ENCODE assay signal across 8 cellular contexts in genomic region chr4:98657531-98658286, GRCh38. TPM values are rescaled to one million over a fixed set of nuclear protein-coding genes. Genes with fewer than 3 reads are reported as not detected.
DNase-seq lines count a peak whose midpoint lies in the region; ATAC-seq and TF ChIP-seq lines count a peak whose summit lies in the region.

No MANE protein-coding gene starts in this region.

- DNase-seq in NCI-H2081 (lab: John Stamatoyannopoulos, UW) (peak; percentile 26 to 54), NCI-H2081 treated with DMSO at 0.1 percent for 48 hours (lab: John Stamatoyannopoulos, UW) (no peak), NCI-H82 treated with DMSO at 0.1 percent for 48 hours (lab: John Stamatoyannopoulos, UW; ENCODE audit: unreplicated experiment) (peak; percentile 71), fibroblast of villous mesenchyme (ENCODE audit: low read depth) (peak; percentile 80), neural progenitor cell (ENCODE audit: low spot score) (peak; percentile 72), upper lobe of left lung (peak; percentile 25 to 59)
- peak; percentile 33 for DNase-seq in activated effector memory CD4-positive, alpha-beta T cell treated with Interleukin-2 at 50 U/mL for 16 hours

- TF ChIP-seq POLR2A in upper lobe of left lung (IDR thresholded peaks at IDR 0.05), result no peak

- H3K27me3 ChIP-seq in neural progenitor cell, result peaks cover 20% of the 10 kb centered on the region
- H3K27me3 ChIP-seq in upper lobe of left lung, result no peaks in the 10 kb centered on the region

- H4K20me1 ChIP-seq in neural progenitor cell (ENCODE audit: low read depth), result peaks cover 29% of the 10 kb centered on the region

- peaks cover 12% of the 10 kb centered on the region for H3K36me3 Mint-ChIP-seq in neural progenitor cell

- no peak overlapping the region for H3K9ac ChIP-seq in neural progenitor cell

- H3K9me3 Mint-ChIP-seq in neural progenitor cell, result peaks cover 7% of the 10 kb centered on the region

- no peaks in the 10 kb centered on the region for H3K9me3 ChIP-seq in neural progenitor cell (ENCODE audit: low read depth)
- no peaks in the 10 kb centered on the region for H3K9me3 ChIP-seq in upper lobe of left lung

- H3K4me1 ChIP-seq in neural progenitor cell, result peaks cover 43% of the 10 kb centered on the region
- H3K4me1 ChIP-seq in upper lobe of left lung, result peaks cover 24 to 32% (median 27%) of the 10 kb centered on the region in 4 donors

- ATAC-seq in HG03045 (IDR thresholded peaks at IDR 0.05; ENCODE audit: unreplicated experiment) (peak; percentile 12), upper lobe of left lung (ENCODE audit: low FRiP score in 2 of 2) (peak in 1 of 2 donors; percentile 57)

- TF ChIP-seq CTCF in fibroblast of villous mesenchyme (IDR thresholded peaks at IDR 0.05; ENCODE audit: insufficient read depth, low read depth, low read length) (no peak), neural progenitor cell (IDR thresholded peaks at IDR 0.05) (no peak), upper lobe of left lung (IDR thresholded peaks at IDR 0.05) (no peak)

- TF ChIP-seq EP300 in upper lobe of left lung (IDR thresholded peaks at IDR 0.05), result no peak

- 0% methylated on average over 36 to 46 of the region's 46 CpGs for WGBS in upper lobe of left lung, 2 donors

- H3K4me3 Mint-ChIP-seq in neural progenitor cell, result peak overlapping the region; percentile 92

- H3F3A ChIP-seq in neural progenitor cell (ENCODE audit: low read depth), result peaks cover 51% of the 10 kb centered on the region

- no peaks in the 10 kb centered on the region for H3K36me3 ChIP-seq in neural progenitor cell
- no peaks in the 10 kb centered on the region for H3K36me3 ChIP-seq in upper lobe of left lung

- peaks cover 8% of the 10 kb centered on the region for H3K27me3 Mint-ChIP-seq in neural progenitor cell (ENCODE audit: insufficient read depth, low read depth)

- H3K27ac Mint-ChIP-seq in neural progenitor cell, result peak overlapping the region; percentile 5

- H3K27ac ChIP-seq in neural progenitor cell, result peak overlapping the region; percentile 46
- H3K27ac ChIP-seq in upper lobe of left lung, result peak overlapping the region in 2 of 4 donors; percentile 51 to 84

- H3K4me2 ChIP-seq in neural progenitor cell, result peak overlapping the region; percentile 78

- H3K79me2 ChIP-seq in neural progenitor cell (ENCODE audit: low read depth), result peaks cover 46% of the 10 kb centered on the region

- H2AFZ ChIP-seq in neural progenitor cell (replicated peaks), result peak overlapping the region; percentile 60

- H3K4me3 ChIP-seq in fibroblast of villous mesenchyme (ENCODE audit: low read depth, low read length) (peak overlapping the region; percentile 85), neural progenitor cell (peak overlapping the region; percentile 80), upper lobe of left lung (peak overlapping the region; percentile 68 to 84 (median 80))

- peaks cover 50% of the 10 kb centered on the region for H3K4me1 Mint-ChIP-seq in neural progenitor cell

RNA-seq across cellular contexts. Expression of gene TSPAN5, which starts 0.7 kb away (rescaled TPM):
- 46.1 and 50.5 TPM in 2 replicates for total RNA-seq in fibroblast of villous mesenchyme
- total RNA-seq in neural progenitor cell (ENCODE audit: low replicate concordance), result 31.7 and 34.9 TPM in 2 replicates
- total RNA-seq in upper lobe of left lung, result 10 to 100 TPM in 1 of 6 donors, 1 to 10 TPM in 5; 3.1 to 12.5 (median 7.2) TPM
